In the genomic region with DNA sequence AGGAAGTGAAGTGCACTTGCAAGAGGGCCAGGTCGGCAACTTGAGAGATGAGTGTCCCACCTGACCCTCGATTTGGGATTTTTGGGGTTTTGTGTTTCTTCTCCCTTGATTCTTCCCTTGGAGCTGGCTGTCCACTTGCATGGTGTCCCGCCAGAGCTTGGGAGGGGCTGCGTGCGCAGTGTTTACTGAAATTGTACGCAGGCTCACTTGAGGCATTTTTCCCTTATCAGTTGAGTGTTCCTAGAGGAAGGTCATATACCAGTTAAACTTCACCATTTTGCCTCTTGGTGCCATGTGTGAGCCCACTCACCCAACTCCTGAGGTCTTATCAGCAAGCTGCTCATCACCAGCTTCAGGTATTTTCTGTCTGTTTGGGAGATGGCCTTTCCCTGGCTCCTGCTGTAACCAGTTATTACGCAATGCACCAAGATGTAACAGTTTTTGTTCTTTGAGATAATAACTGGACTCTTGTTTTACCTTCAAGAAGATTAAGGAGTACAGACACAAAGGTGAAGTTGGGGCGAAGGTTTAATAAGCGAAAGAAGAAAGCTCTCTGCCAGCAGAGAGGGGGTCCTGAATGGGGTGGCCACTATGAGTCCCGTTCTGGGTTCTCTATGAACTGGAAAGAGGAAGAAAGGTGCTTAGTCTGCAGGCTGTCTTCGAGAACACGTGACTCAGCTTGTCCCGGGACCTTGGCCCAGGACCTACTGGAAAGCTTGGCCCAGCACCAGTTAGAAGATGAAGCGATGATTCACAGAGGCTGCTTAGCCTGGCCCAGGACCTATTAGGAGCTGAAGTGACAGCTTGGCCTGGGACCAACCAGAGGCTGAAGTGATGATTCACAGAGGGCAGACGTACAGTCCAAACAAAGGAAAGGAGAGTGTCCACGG, we compare ENCODE assay signal across 9 cellular contexts. TPM values are rescaled to one million over a fixed set of nuclear protein-coding genes. Genes with fewer than 3 reads are reported as not detected.
DNase-seq lines count a peak whose midpoint lies in the region; ATAC-seq and TF ChIP-seq lines count a peak whose summit lies in the region.
"Had no signal": no experiment of that assay in that cellular context is flagged by ENCODE, and none has a peak within 500 bp of the region (broad histone marks: within the 10 kb centered on the region; RNA-seq: fewer than 3 reads in every experiment).

No MANE protein-coding gene starts in this region.

- intact Hi-C loops in right cardiac atrium (cut with DNase I), result loop anchor here in 1 of 4 donors (2.0 kb wide), 1 partner anchor 23 kb away; no protein-coding TSS in a partner anchor
- intact Hi-C loops in thyroid gland (cut with DNase I), result loop anchor here (10.0 kb wide), 1 partner anchor 45 kb away; no protein-coding TSS in a partner anchor

- peaks cover 2% of the 10 kb centered on the region for H3K27me3 Mint-ChIP-seq in HFFc6 (ENCODE audit: insufficient read depth)

- H3K4me1 ChIP-seq in right cardiac atrium (ENCODE audit: control insufficient read depth, insufficient read depth, low read length) (no peaks in the 10 kb centered on the region), thyroid gland (no peaks in the 10 kb centered on the region)

- H3K4me3 ChIP-seq in right cardiac atrium (ENCODE audit: low read length), result no peak overlapping the region
- H3K4me3 ChIP-seq in thyroid gland (replicated peaks in 1 of 3), result no peak overlapping the region

- TF ChIP-seq CTCF in HFFc6 (IDR thresholded peaks at IDR 0.05) (no peak), thyroid gland (IDR thresholded peaks at IDR 0.05) (no peak)

- no peaks in the 10 kb centered on the region for H3K9me3 ChIP-seq in right cardiac atrium (ENCODE audit: control insufficient read depth, low read length)
- no peaks in the 10 kb centered on the region for H3K9me3 ChIP-seq in thyroid gland

- H3K4me1 Mint-ChIP-seq in HFFc6 (ENCODE audit: low read depth), result peaks cover 20% of the 10 kb centered on the region

- H3K36me3 Mint-ChIP-seq in HFFc6 (ENCODE audit: low read depth), result no peaks in the 10 kb centered on the region

- TF ChIP-seq POLR2A in thyroid gland (IDR thresholded peaks at IDR 0.05), result no peak

- peak overlapping the region; percentile 78 for H3K27ac ChIP-seq in right cardiac atrium (ENCODE audit: low read length)
- H3K27ac ChIP-seq in thyroid gland, result peak overlapping the region in 1 of 3 donors; percentile 29

- peaks cover 4% of the 10 kb centered on the region; the same call in 1 of the 2 replicates for H3K9me3 Mint-ChIP-seq in HFFc6

- ATAC-seq in right cardiac atrium (peak; percentile 97), HG03097 (IDR thresholded peaks at IDR 0.05; ENCODE audit: low FRiP score, unreplicated experiment) (no peak), HG02870 (IDR thresholded peaks at IDR 0.05; ENCODE audit: unreplicated experiment) (no peak)

- peak overlapping the region; percentile 70 for H3K4me3 Mint-ChIP-seq in HFFc6

- H3K27me3 ChIP-seq in right cardiac atrium (ENCODE audit: control insufficient read depth, insufficient read depth) (no peaks in the 10 kb centered on the region), thyroid gland (no peaks in the 10 kb centered on the region)

- H3K27ac Mint-ChIP-seq in HFFc6, result peak overlapping the region; percentile 90

- no peaks in the 10 kb centered on the region for H3K36me3 ChIP-seq in thyroid gland

- peak; percentile 97 for DNase-seq in HFFc6
- peak; percentile 97 for DNase-seq in astrocyte of the hippocampus (ENCODE audit: low read depth, low spot score)
- peak; percentile 79 to 83 (median 80) for DNase-seq in right cardiac atrium
- peak; percentile 32 to 72 for DNase-seq in thyroid gland
- no peak for DNase-seq in SKM-1 treated with dmso at 0.1 percent for 144 hours (lab: John Stamatoyannopoulos, UW; ENCODE audit: unreplicated experiment)
- DNase-seq in activated CD4-positive, alpha-beta T cell treated with anti-CD3 and anti-CD28 coated beads, Interleukin-2, amount 50 U/mL, for 4 hours, result no peak
- DNase-seq: NCI-H1105 had no signal

- 66% methylated on average over 16 of the region's 16 CpGs for WGBS in right cardiac atrium
- 65 to 87% methylated on average over 16 of the region's 16 CpGs for WGBS in thyroid gland, 2 donors

RNA-seq across cellular contexts. Expression of a gene that starts 21.5 kb away (rescaled TPM):
- total RNA-seq in HFFc6 (2021; fragmentation: NEBNext Ultra II Directional; extraction: Animal tissue kit (Norgen Biotek cat#: 25700)), result 100 to 1,000 TPM; 168 to 187 (median 174) TPM
- total RNA-seq in right cardiac atrium (100 to 1,000 TPM in 1 of 4 donors, 10 to 100 TPM in 3; 69.7 to 104 (median 94.7) TPM), thyroid gland (10 to 100 TPM; 22.9 to 37.4 (median 30.2) TPM)
- polyA plus RNA-seq in right cardiac atrium, result 91.9 TPM

RNA-seq across cellular contexts. Expression of a gene that starts 24.3 kb away (rescaled TPM):
- total RNA-seq in HFFc6 (2021; fragmentation: NEBNext Ultra II Directional; extraction: Animal tissue kit (Norgen Biotek cat#: 25700)), result 10 to 100 TPM; 24.8 to 28.4 (median 27.2) TPM
- total RNA-seq in right cardiac atrium, result 10 to 100 TPM; 10.3 to 15.2 (median 12.8) TPM
- polyA plus RNA-seq in right cardiac atrium, result 13.6 TPM
- 10 to 100 TPM; 23.5 to 36.5 (median 35.2) TPM for total RNA-seq in thyroid gland

RNA-seq across cellular contexts. Expression of a gene that starts 45.5 kb away (rescaled TPM):
- total RNA-seq in HFFc6 (2021; fragmentation: NEBNext Ultra II Directional; extraction: Animal tissue kit (Norgen Biotek cat#: 25700)), result 10 to 100 TPM; 20.7 to 25.6 (median 21.6) TPM
- total RNA-seq in right cardiac atrium (10 to 100 TPM in 3 of 4 donors, 1 to 10 TPM in 1; 9.9 to 14.6 (median 11.1) TPM), thyroid gland (10 to 100 TPM; 25.7 to 51.8 (median 39.6) TPM)
- 18.8 TPM for polyA plus RNA-seq in right cardiac atrium

RNA-seq across cellular contexts. Expression of a gene that starts 58.5 kb away (rescaled TPM):
- total RNA-seq in HFFc6 (2021; fragmentation: NEBNext Ultra II Directional; extraction: Animal tissue kit (Norgen Biotek cat#: 25700)), result 10 to 100 TPM; 26.6 to 41.2 (median 29.9) TPM
- total RNA-seq in right cardiac atrium (10 to 100 TPM; 24.7 to 40.0 (median 29.8) TPM), thyroid gland (100 to 1,000 TPM in 2 of 4 donors, 10 to 100 TPM in 2; 93.5 to 193 (median 100) TPM)
- polyA plus RNA-seq in right cardiac atrium, result 27.0 TPM

Comparison
In these comparisons a context has a peak if more than half of its experiments do, and no peak if none do; other contexts are left out.
1. DNase-seq: peak in HFFc6 (single experiment), astrocyte of the hippocampus (single experiment), right cardiac atrium (3 of 3) and thyroid gland (2 of 2); none in SKM-1 treated with dmso at 0.1 percent for 144 hours (single experiment) and activated CD4-positive, alpha-beta T cell treated with anti-CD3 and anti-CD28 coated beads, Interleukin-2, amount 50 U/mL, for 4 hours (0 of 2).
2. ATAC-seq: peak in right cardiac atrium (2 of 2); none in HG03097 (single experiment) and HG02870 (single experiment).